Comparison of ENCODE assay signal across 29 cellular contexts in the genomic region with DNA sequence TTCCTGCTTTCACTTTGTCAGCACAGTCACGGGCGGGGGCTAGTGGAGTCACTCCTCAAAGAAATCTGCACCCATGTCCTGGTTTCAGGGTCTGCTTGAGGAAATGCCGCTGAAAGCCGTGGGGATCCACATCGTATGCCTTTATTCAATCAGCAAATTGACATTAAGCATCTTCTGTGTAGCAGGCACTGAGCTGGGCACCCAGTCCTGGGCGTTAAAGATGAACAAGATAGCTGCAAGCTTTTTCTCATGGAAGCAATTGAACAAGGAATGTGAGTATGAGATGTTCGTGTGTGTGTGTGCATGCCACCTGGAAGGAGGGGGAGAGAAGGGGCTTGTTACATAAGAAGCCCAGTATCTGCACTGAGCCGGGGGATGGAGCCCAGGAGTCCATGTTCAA.
DNase-seq lines count a peak whose midpoint lies in the region; FAIRE-seq and TF ChIP-seq lines count a peak whose summit lies in the region.
"Had no signal": no experiment of that assay in that cellular context is flagged by ENCODE, and none has a peak within 500 bp of the region (broad histone marks: within the 10 kb centered on the region; RNA-seq: fewer than 3 reads in every experiment).

No MANE protein-coding gene starts in this region.

- H2BK5ac ChIP-seq in trophoblast cell (ENCODE audit: low read depth, low read length, poor library complexity), result no peak overlapping the region

- H2AK5ac ChIP-seq in trophoblast cell (ENCODE audit: low read length), result no peak overlapping the region

- H3K23ac ChIP-seq in trophoblast cell (ENCODE audit: low read length), result no peak overlapping the region

- H3K4me3 ChIP-seq in mammary epithelial cell (replicated peaks in 1 of 3; ENCODE audit: insufficient read depth in 1 of 3, low read depth in 2 of 3, low read length in 3 of 3), result no peak overlapping the region
- no peak overlapping the region for H3K4me3 ChIP-seq in kidney (ENCODE audit: low read length in 2 of 2)
- H3K4me3 ChIP-seq in trophoblast cell (ENCODE audit: low read depth, low read length), result no peak overlapping the region
- H3K4me3 ChIP-seq in lower leg skin (ENCODE audit: low read depth, poor library complexity, severe bottlenecking), result no peak overlapping the region
- H3K4me3 ChIP-seq: BLaER1, GM12878 had no signal

- H3K27me3 Mint-ChIP-seq in MCF 10A (ENCODE audit: insufficient read depth, unreplicated experiment), result peaks cover 51% of the 10 kb centered on the region

- H3K36me3 ChIP-seq in mammary epithelial cell (ENCODE audit: insufficient read depth, low read length), result no peaks in the 10 kb centered on the region
- H3K36me3 ChIP-seq in kidney (ENCODE audit: control insufficient read depth in 1 of 2, insufficient read depth in 2 of 2, low read length in 2 of 2), result no peaks in the 10 kb centered on the region
- H3K36me3 ChIP-seq in trophoblast cell (ENCODE audit: control insufficient read depth in 1 of 2, insufficient read depth in 2 of 2, low read length in 2 of 2), result peaks cover 0 to 2% of the 10 kb centered on the region in 2 experiments
- H3K36me3 ChIP-seq: BE2C, BLaER1 had no signal

- no peak for TF ChIP-seq POLR2A in lower leg skin (IDR thresholded peaks at IDR 0.05)

- H2AFZ ChIP-seq in mammary epithelial cell (ENCODE audit: low read depth, low read length) (no peak overlapping the region), trophoblast cell (ENCODE audit: insufficient read depth, low read length, poor library complexity) (no peak overlapping the region)

- no peaks in the 10 kb centered on the region for H3K9me3 Mint-ChIP-seq in MCF 10A (ENCODE audit: unreplicated experiment)
- H3K9me3 Mint-ChIP-seq: CD4-positive, alpha-beta memory T cell; CD8-positive, alpha-beta memory T cell had no signal

- H3K4me3 Mint-ChIP-seq in MCF 10A (ENCODE audit: unreplicated experiment), result peak overlapping the region; percentile 3
- H3K4me3 Mint-ChIP-seq: CD14-positive monocyte; CD4-positive, alpha-beta memory T cell; CD4-positive, CD25-positive, alpha-beta regulatory T cell; CD8-positive, alpha-beta memory T cell had no signal

- H3K4me1 ChIP-seq in mammary epithelial cell (ENCODE audit: insufficient read depth, low read length) (no peaks in the 10 kb centered on the region), kidney (ENCODE audit: control insufficient read depth in 1 of 2, insufficient read depth in 1 of 2, low read depth in 1 of 2, low read length in 2 of 2) (no peaks in the 10 kb centered on the region), trophoblast cell (ENCODE audit: control insufficient read depth in 1 of 2, insufficient read depth in 2 of 2, low read length in 2 of 2) (peaks cover 20 to 27% of the 10 kb centered on the region in 2 experiments)
- H3K4me1 ChIP-seq: BE2C, BLaER1 had no signal

- no peaks in the 10 kb centered on the region for H3K79me2 ChIP-seq in mammary epithelial cell (ENCODE audit: insufficient read depth, low read length)
- peaks cover 2% of the 10 kb centered on the region for H3K79me2 ChIP-seq in trophoblast cell (ENCODE audit: control insufficient read depth, insufficient read depth, low read length, poor library complexity)

- intact Hi-C loops in MCF 10A (cut with micrococcal nuclease), result no loop called here
- intact Hi-C loops in mammary epithelial cell (cut with micrococcal nuclease), result no loop called here
- intact Hi-C loops in kidney (cut with DNase I), result no loop called here
- intact Hi-C loops in lower leg skin (cut with DNase I; ENCODE audit: low total_unique reads), result no loop called here

- in situ Hi-C loops in mammary epithelial cell (cut with MboI; ENCODE audit: low sequenced_read_pairs in 2 of 2), result no loop called here

- no peak for TF ChIP-seq CTCF in MCF 10A (IDR thresholded peaks at IDR 0.05; ENCODE audit: unreplicated experiment)
- no peak for TF ChIP-seq CTCF in mammary epithelial cell (conservative IDR thresholded peaks at IDR 0.05 in 1 of 2, IDR thresholded peaks at IDR 0.05 in 1 of 2; ENCODE audit: extremely low read depth in 1 of 2, insufficient read depth in 1 of 2, low read depth in 1 of 2, low read length in 2 of 2)
- TF ChIP-seq CTCF in kidney (IDR thresholded peaks at IDR 0.05; ENCODE audit: borderline replicate concordance, extremely low read depth, insufficient read depth), result no peak
- TF ChIP-seq CTCF in lower leg skin (IDR thresholded peaks at IDR 0.05), result no peak

- 56% methylated on average over 8 of the region's 8 CpGs for WGBS in mammary epithelial cell (ENCODE audit: low coverage, missing lambda C conversion rate)
- WGBS in trophoblast cell (ENCODE audit: extremely low coverage, insufficient coverage, insufficient read length), result no CpG with 5 or more reads among the region's 8 CpGs
- WGBS in lower leg skin, 2 donors, result 87 to 88% methylated on average over 8 of the region's 8 CpGs

- H3K4me1 Mint-ChIP-seq in MCF 10A (ENCODE audit: insufficient read depth, unreplicated experiment), result no peaks in the 10 kb centered on the region
- H3K4me1 Mint-ChIP-seq: CD14-positive monocyte; CD4-positive, alpha-beta memory T cell; CD4-positive, CD25-positive, alpha-beta regulatory T cell; CD8-positive, alpha-beta memory T cell had no signal

- BruUV-seq in MCF 10A (replicated peaks; lab: Mats Ljungman, UMichigan) (no TSS peak), mammary epithelial cell (replicated peaks; lab: Mats Ljungman, UMichigan) (no TSS peak)

- H3K27me3 ChIP-seq in mammary epithelial cell (ENCODE audit: insufficient read depth, low read length) (no peaks in the 10 kb centered on the region), trophoblast cell (ENCODE audit: insufficient read depth, low read length) (no peaks in the 10 kb centered on the region)
- H3K27me3 ChIP-seq: BE2C, BLaER1 had no signal

- CTCF ChIA-PET in MCF 10A (lab: Yijun Ruan, JAX) (no interaction called here), mammary epithelial cell (lab: Charles Lee; ENCODE audit: low non-redundant PET) (no interaction called here)

- POLR2A ChIA-PET in MCF 10A (lab: Yijun Ruan, JAX), result no interaction called here

- H4K12ac ChIP-seq in trophoblast cell (ENCODE audit: low read depth, low read length), result no peak overlapping the region

- dilution Hi-C loops in mammary epithelial cell (cut with HindIII; ENCODE audit: low sequenced_read_pairs), result no loop called here

- H4K91ac ChIP-seq in trophoblast cell (ENCODE audit: low read depth, low read length), result peak overlapping the region; percentile 30

- H2BK120ac ChIP-seq in trophoblast cell (ENCODE audit: insufficient read depth, low read length, poor library complexity), result no peak overlapping the region

- no peak overlapping the region for H4K8ac ChIP-seq in trophoblast cell (ENCODE audit: low read depth, low read length)

- H3K9me3 ChIP-seq in mammary epithelial cell (replicated peaks; ENCODE audit: insufficient read depth, low read length), result peaks cover 20% of the 10 kb centered on the region
- H3K9me3 ChIP-seq in kidney (ENCODE audit: control insufficient read depth in 1 of 2, low read length in 2 of 2), result no peaks in the 10 kb centered on the region
- H3K9me3 ChIP-seq in trophoblast cell (ENCODE audit: insufficient read depth, low read depth, low read length), result no peaks in the 10 kb centered on the region
- H3K9me3 ChIP-seq: BE2C, BLaER1 had no signal

- no peak overlapping the region for H3K27ac Mint-ChIP-seq in MCF 10A (ENCODE audit: low read depth, unreplicated experiment)
- H3K27ac Mint-ChIP-seq: CD14-positive monocyte; CD4-positive, alpha-beta memory T cell; CD4-positive, CD25-positive, alpha-beta regulatory T cell; CD8-positive, alpha-beta memory T cell had no signal

- no peaks in the 10 kb centered on the region for H4K20me1 ChIP-seq in mammary epithelial cell (ENCODE audit: insufficient read depth, low read length)
- H4K20me1 ChIP-seq: BLaER1 had no signal

- H3K4me2 ChIP-seq in mammary epithelial cell (ENCODE audit: insufficient read depth, low read depth, low read length) (no peak overlapping the region), trophoblast cell (ENCODE audit: low read length) (no peak overlapping the region)
- H3K4me2 ChIP-seq: BLaER1 had no signal

- H3K9ac ChIP-seq in mammary epithelial cell (ENCODE audit: insufficient read depth, low read length) (no peak overlapping the region), kidney (ENCODE audit: low read length in 2 of 2) (no peak overlapping the region), trophoblast cell (ENCODE audit: low read length) (no peak overlapping the region)
- H3K9ac ChIP-seq: BLaER1 had no signal

- H2BK12ac ChIP-seq in trophoblast cell (ENCODE audit: low read length), result peak overlapping the region; percentile 23

- peak overlapping the region; percentile 18 for H3K14ac ChIP-seq in trophoblast cell (ENCODE audit: low read length)

- H3K4ac ChIP-seq in trophoblast cell (ENCODE audit: low read depth, low read length), result peak overlapping the region; percentile 2

- no peaks in the 10 kb centered on the region for H3K36me3 Mint-ChIP-seq in MCF 10A (ENCODE audit: insufficient read depth, unreplicated experiment)
- H3K36me3 Mint-ChIP-seq: CD14-positive monocyte; CD4-positive, alpha-beta memory T cell; CD4-positive, CD25-positive, alpha-beta regulatory T cell; CD8-positive, alpha-beta memory T cell had no signal

- FAIRE-seq in kidney (lab: Jason Lieb, UNC), result no peak
- FAIRE-seq: A204.1, GM12878, GM12892, GM18507, GM19239 had no signal

- DNase-seq in MCF 10A (ENCODE audit: unreplicated experiment), result no peak
- no peak for DNase-seq in mammary epithelial cell
- DNase-seq in RPMI8226, result peak; percentile 6
- DNase-seq in kidney, result peak; percentile 52
- no peak for DNase-seq in trophoblast cell
- DNase-seq in SK-N-DZ (ENCODE audit: low spot score), result no peak
- DNase-seq in lower leg skin (ENCODE audit: low spot score in 2 of 2), result no peak
- DNase-seq: 8988T; ACHN; BE2C; C1 segment of cervical spinal cord; CD4-positive, alpha-beta memory T cell; CD4-positive, CD25-positive, alpha-beta regulatory T cell; CD8-positive, alpha-beta memory T cell; COR-L47; DMS 273 treated with DMSO at 0.1 percent for 48 hours; DMS153; DMS53; DMS79; DND-41; EL; GDM1 had no signal

- H3K18ac ChIP-seq in trophoblast cell (ENCODE audit: low read length), result peak overlapping the region; percentile 0

- H3K79me1 ChIP-seq in trophoblast cell (ENCODE audit: low read length), result peaks cover 32% of the 10 kb centered on the region

- H3K27ac ChIP-seq in mammary epithelial cell (ENCODE audit: insufficient read depth, low read depth, low read length) (no peak overlapping the region), kidney (ENCODE audit: low read depth in 2 of 2, low read length in 2 of 2) (no peak overlapping the region), trophoblast cell (ENCODE audit: low read depth, low read length) (no peak overlapping the region)
- H3K27ac ChIP-seq: BLaER1 had no signal

Comparison
In these comparisons a context has a peak if more than half of its experiments do, and no peak if none do; other contexts are left out.
1. DNase-seq: peak in RPMI8226 (single experiment) and kidney (single experiment); none in MCF 10A (single experiment), mammary epithelial cell (single experiment), trophoblast cell (0 of 2), SK-N-DZ (single experiment) and lower leg skin (0 of 2).